14 cellular contexts compared by ENCODE assay signal in genomic region chr1:100364731-100365130, GRCh38. TPM values are rescaled to one million over a fixed set of nuclear protein-coding genes. Genes with fewer than 3 reads are reported as not detected.
A peak's percentile ranks its signal among the peaks of the same experiment; 100 is the strongest.
DNase-seq lines count a peak whose midpoint lies in the region; ATAC-seq and TF ChIP-seq lines count a peak whose summit lies in the region.
"Had no signal": no experiment of that assay in that cellular context is flagged by ENCODE, and none has a peak within 500 bp of the region (broad histone marks: within the 10 kb centered on the region; RNA-seq: fewer than 3 reads in every experiment).

No MANE protein-coding gene starts in this region.

- peaks cover 77% of the 10 kb centered on the region for H3K4me1 Mint-ChIP-seq in activated CD4-positive, alpha-beta memory T cell treated with anti-CD3 and anti-CD28 coated beads for 36 hours (ENCODE audit: low read depth)
- peaks cover 60% of the 10 kb centered on the region for H3K4me1 Mint-ChIP-seq in activated CD4-positive, alpha-beta memory T cell treated with anti-CD3 and anti-CD28 coated beads, Interleukin-2, amount 10 ng/mL, durations not matched to agents 7 days and 5 days
- H3K4me1 Mint-ChIP-seq in activated naive CD8-positive, alpha-beta T cell (ENCODE audit: low read depth) = peaks cover 72% of the 10 kb centered on the region
- H3K4me1 Mint-ChIP-seq in nephron progenitor cell = peaks cover 31% of the 10 kb centered on the region

- no peaks in the 10 kb centered on the region for H3K9me3 Mint-ChIP-seq in activated CD4-positive, alpha-beta memory T cell treated with anti-CD3 and anti-CD28 coated beads for 36 hours
- peaks cover 4% of the 10 kb centered on the region for H3K9me3 Mint-ChIP-seq in activated CD4-positive, alpha-beta memory T cell treated with anti-CD3 and anti-CD28 coated beads, Interleukin-2, amount 10 ng/mL, durations not matched to agents 7 days and 5 days
- H3K9me3 Mint-ChIP-seq in activated naive CD8-positive, alpha-beta T cell (ENCODE audit: low read depth) = peaks cover 4% of the 10 kb centered on the region
- H3K9me3 Mint-ChIP-seq in nephron progenitor cell = peaks cover 12% of the 10 kb centered on the region

- TF ChIP-seq CTCF in nephron progenitor cell (IDR thresholded peaks at IDR 0.05) (no peak), psoas muscle (IDR thresholded peaks at IDR 0.05) (no peak)

- no peaks in the 10 kb centered on the region for H3K27me3 Mint-ChIP-seq in activated CD4-positive, alpha-beta memory T cell treated with anti-CD3 and anti-CD28 coated beads for 36 hours
- H3K27me3 Mint-ChIP-seq in activated CD4-positive, alpha-beta memory T cell treated with anti-CD3 and anti-CD28 coated beads, Interleukin-2, amount 10 ng/mL, durations not matched to agents 7 days and 5 days = no peaks in the 10 kb centered on the region
- H3K27me3 Mint-ChIP-seq in activated naive CD8-positive, alpha-beta T cell = no peaks in the 10 kb centered on the region
- no peaks in the 10 kb centered on the region for H3K27me3 Mint-ChIP-seq in nephron progenitor cell (ENCODE audit: low read depth, poor library complexity)
- H3K27me3 Mint-ChIP-seq: activated naive CD8-positive, alpha-beta T cell treated with anti-CD3 and anti-CD28 coated beads, Interleukin-2, amount 10 ng/mL, durations not matched to agents 7 days and 5 days had no signal

- H3K36me3 ChIP-seq in psoas muscle (ENCODE audit: insufficient read depth in 1 of 2, low read depth in 1 of 2) = no peaks in the 10 kb centered on the region

- POLR2A ChIA-PET in activated CD4-positive, alpha-beta memory T cell treated with anti-CD3 and anti-CD28 coated beads for 36 hours (lab: Charles Lee) = interaction anchor here (1.1 kb wide), 1 partner anchor 10 kb away, joined by 3 read pairs; no protein-coding TSS in a partner anchor
- POLR2A ChIA-PET in activated CD4-positive, alpha-beta memory T cell treated with anti-CD3 and anti-CD28 coated beads, Interleukin-2, amount 10 ng/mL, durations not matched to agents 7 days and 5 days (lab: Charles Lee) = interaction anchor here (0.6 to 1.6 kb wide), 4 partner anchors 9 to 78 kb away, joined by 3 to 6 read pairs (median 3); no protein-coding TSS in a partner anchor

- H3K4me3 Mint-ChIP-seq in activated CD4-positive, alpha-beta memory T cell treated with anti-CD3 and anti-CD28 coated beads for 36 hours = peak overlapping the region; percentile 45
- no peak overlapping the region for H3K4me3 Mint-ChIP-seq in activated CD4-positive, alpha-beta memory T cell treated with anti-CD3 and anti-CD28 coated beads, Interleukin-2, amount 10 ng/mL, durations not matched to agents 7 days and 5 days
- peak overlapping the region; percentile 58 for H3K4me3 Mint-ChIP-seq in activated naive CD8-positive, alpha-beta T cell
- H3K4me3 Mint-ChIP-seq in nephron progenitor cell = no peak overlapping the region
- H3K4me3 Mint-ChIP-seq: activated naive CD8-positive, alpha-beta T cell treated with anti-CD3 and anti-CD28 coated beads, Interleukin-2, amount 10 ng/mL, durations not matched to agents 7 days and 5 days had no signal

- no peaks in the 10 kb centered on the region for H3K27me3 ChIP-seq in psoas muscle (ENCODE audit: insufficient read depth in 3 of 3, low read length in 2 of 3)

- ATAC-seq in GM21515 (IDR thresholded peaks at IDR 0.05; ENCODE audit: unreplicated experiment) (peak; percentile 63), psoas muscle (no peak)
- ATAC-seq: Panc1 had no signal

- WGBS in psoas muscle, 3 donors = 60 to 69% (median 67%) methylated on average over 3 of the region's 3 CpGs

- no peak overlapping the region for H3K27ac ChIP-seq in psoas muscle
- H3K27ac ChIP-seq: parathyroid adenoma had no signal

- intact Hi-C loops in activated CD4-positive, alpha-beta memory T cell treated with anti-CD3 and anti-CD28 coated beads for 36 hours (cut with micrococcal nuclease) = loop anchor here (1.0 kb wide), 1 partner anchor 9 kb away; no protein-coding TSS in a partner anchor
- intact Hi-C loops in psoas muscle (cut with DNase I) = no loop called here

- DNase-seq in activated CD4-positive, alpha-beta memory T cell treated with anti-CD3 and anti-CD28 coated beads for 36 hours = no peak
- DNase-seq in activated CD4-positive, alpha-beta memory T cell treated with anti-CD3 and anti-CD28 coated beads, Interleukin-2, amount 10 ng/mL, durations not matched to agents 7 days and 5 days = no peak
- DNase-seq in nephron progenitor cell (no peak), SK-N-DZ (ENCODE audit: low spot score) (no peak), psoas muscle (no peak), iPS-NIHi7 (ENCODE audit: extremely low spot score) (no peak)
- DNase-seq: activated naive CD8-positive, alpha-beta T cell treated with anti-CD3 and anti-CD28 coated beads, Interleukin-2, amount 10 ng/mL, durations not matched to agents 7 days and 5 days; central memory CD4-positive, alpha-beta T cell; midbrain; NCI-H446 had no signal

- peaks cover 31% of the 10 kb centered on the region for H3K36me3 Mint-ChIP-seq in activated CD4-positive, alpha-beta memory T cell treated with anti-CD3 and anti-CD28 coated beads for 36 hours
- peaks cover 86% of the 10 kb centered on the region for H3K36me3 Mint-ChIP-seq in activated CD4-positive, alpha-beta memory T cell treated with anti-CD3 and anti-CD28 coated beads, Interleukin-2, amount 10 ng/mL, durations not matched to agents 7 days and 5 days (ENCODE audit: low read depth)
- peaks cover 25% of the 10 kb centered on the region for H3K36me3 Mint-ChIP-seq in activated naive CD8-positive, alpha-beta T cell
- peaks cover 78% of the 10 kb centered on the region for H3K36me3 Mint-ChIP-seq in nephron progenitor cell (ENCODE audit: low read depth)

- no peak overlapping the region for H3K4me3 ChIP-seq in psoas muscle

- no peaks in the 10 kb centered on the region for H3K9me3 ChIP-seq in psoas muscle

- H3K27ac Mint-ChIP-seq in activated CD4-positive, alpha-beta memory T cell treated with anti-CD3 and anti-CD28 coated beads for 36 hours = peak overlapping the region; percentile 68
- no peak overlapping the region for H3K27ac Mint-ChIP-seq in activated CD4-positive, alpha-beta memory T cell treated with anti-CD3 and anti-CD28 coated beads, Interleukin-2, amount 10 ng/mL, durations not matched to agents 7 days and 5 days
- peak overlapping the region; percentile 72 for H3K27ac Mint-ChIP-seq in activated naive CD8-positive, alpha-beta T cell
- H3K27ac Mint-ChIP-seq in nephron progenitor cell = peak overlapping the region; percentile 87
- H3K27ac Mint-ChIP-seq: activated naive CD8-positive, alpha-beta T cell treated with anti-CD3 and anti-CD28 coated beads, Interleukin-2, amount 10 ng/mL, durations not matched to agents 7 days and 5 days had no signal

- CTCF ChIA-PET in activated CD4-positive, alpha-beta memory T cell treated with anti-CD3 and anti-CD28 coated beads for 36 hours (lab: Charles Lee) = interaction anchor here (0.7 to 2.7 kb wide), 4 partner anchors 7 to 60 kb away, joined by 3 to 18 read pairs (median 6); no protein-coding TSS in a partner anchor
- CTCF ChIA-PET in activated CD4-positive, alpha-beta memory T cell treated with anti-CD3 and anti-CD28 coated beads, Interleukin-2, amount 10 ng/mL, durations not matched to agents 7 days and 5 days (lab: Charles Lee) = no interaction called here

- peaks cover 15% of the 10 kb centered on the region for H3K4me1 ChIP-seq in psoas muscle

RNA-seq across cellular contexts. Expression of gene CDC14A, which starts 12.4 kb away (rescaled TPM):
- 10 to 100 TPM; 18.9 to 20.2 TPM for total RNA-seq in activated CD4-positive, alpha-beta memory T cell treated with anti-CD3 and anti-CD28 coated beads for 36 hours
- 10 to 100 TPM; 41.8 to 44.9 TPM for total RNA-seq in activated CD4-positive, alpha-beta memory T cell treated with anti-CD3 and anti-CD28 coated beads, Interleukin-2, amount 10 ng/mL, durations not matched to agents 7 days and 5 days
- 6.2 and 7.1 TPM in 2 replicates for polyA plus RNA-seq in SK-N-DZ (2014; cell fraction: cytosol; rRNA removed)
- 9.1 and 9.9 TPM in 2 replicates for polyA plus RNA-seq in SK-N-DZ (2014; cell fraction: nucleus; rRNA removed)
- 1 to 10 TPM; 2.3 to 5.5 (median 2.9) TPM for total RNA-seq in psoas muscle
- 1 to 10 TPM in 2 of 3 donors, under 1 TPM in 1; 0.44 to 1.3 (median 1.2) TPM for polyA plus RNA-seq in psoas muscle

Comparison
In these comparisons a context has a peak if more than half of its experiments do, and no peak if none do; other contexts are left out.
1. H3K4me3 Mint-ChIP-seq: peak in activated CD4-positive, alpha-beta memory T cell treated with anti-CD3 and anti-CD28 coated beads for 36 hours (single experiment) and activated naive CD8-positive, alpha-beta T cell (single experiment); none in activated CD4-positive, alpha-beta memory T cell treated with anti-CD3 and anti-CD28 coated beads, Interleukin-2, amount 10 ng/mL, durations not matched to agents 7 days and 5 days (single experiment) and nephron progenitor cell (single experiment).